In genomic region chr12:113298861-113299545, GRCh38 we compare ENCODE assay signal across 9 cellular contexts. TPM values are rescaled to one million over a fixed set of nuclear protein-coding genes. Genes with fewer than 3 reads are reported as not detected.
DNase-seq lines count a peak whose midpoint lies in the region; ATAC-seq and TF ChIP-seq lines count a peak whose summit lies in the region.
"Had no signal": no experiment of that assay in that cellular context is flagged by ENCODE, and none has a peak within 500 bp of the region (broad histone marks: within the 10 kb centered on the region; RNA-seq: fewer than 3 reads in every experiment).

No MANE protein-coding gene starts in this region.

- peak; percentile 44 for DNase-seq in NCI-H1092 (lab: John Stamatoyannopoulos, UW)
- peak; percentile 80 for DNase-seq in cerebellum (ENCODE audit: low spot score)
- peak in 1 of 3 donors; percentile 60 for DNase-seq in right lobe of liver
- no peak for DNase-seq in transverse colon
- DNase-seq: activated T-cell treated with anti-CD3 and anti-CD28 coated beads, Interleukin-2, amount 50 U/mL, for 48 hours; NCI-H1105 had no signal

- H3K27me3 ChIP-seq in right lobe of liver = no peaks in the 10 kb centered on the region
- no peaks in the 10 kb centered on the region for H3K27me3 ChIP-seq in transverse colon

- no peak overlapping the region for H3K27ac Mint-ChIP-seq in activated T-helper 17 cell treated with anti-CD3 and anti-CD28 coated beads, Interleukin-2, amount 50 U/mL, for 72 hours

- TF ChIP-seq POLR2A in right lobe of liver (IDR thresholded peaks at IDR 0.05) = no peak
- no peak for TF ChIP-seq POLR2A in transverse colon (IDR thresholded peaks at IDR 0.05)

- H3K36me3 ChIP-seq in right lobe of liver (peaks cover 0 to 21% (median 4%) of the 10 kb centered on the region in 4 donors), transverse colon (peaks cover 0 to 13% (median 5%) of the 10 kb centered on the region in 4 donors)

- in situ Hi-C loops in transverse colon (cut with MboI; ENCODE audit: low pct_ligation_motif_present in 1 of 4, low pct_unique_long_range_greater_than_20kb in 1 of 4, low sequenced_read_pairs in 3 of 4) = no loop called here

- WGBS in right lobe of liver (ENCODE audit: insufficient coverage, low coverage, low lambda C conversion rate, missing lambda C conversion rate) = 72% methylated on average over 7 of the region's 20 CpGs
- WGBS in transverse colon (ENCODE audit: low coverage in 1 of 2), 2 donors = 77% methylated on average over 20 of the region's 20 CpGs; no CpG with 5 or more reads in 1 of the 2 donors

- no peaks in the 10 kb centered on the region for H3K27me3 Mint-ChIP-seq in activated T-helper 17 cell treated with anti-CD3 and anti-CD28 coated beads, Interleukin-2, amount 50 U/mL, for 72 hours

- intact Hi-C loops in right lobe of liver (cut with DNase I) = loop anchor here in 1 of 2 donors (10.0 kb wide), 1 partner anchor 104 kb away; no protein-coding TSS in a partner anchor
- intact Hi-C loops in transverse colon (cut with DNase I; ENCODE audit: low total_unique reads) = no loop called here

- no peak overlapping the region for H3K4me3 Mint-ChIP-seq in activated T-helper 17 cell treated with anti-CD3 and anti-CD28 coated beads, Interleukin-2, amount 50 U/mL, for 72 hours

- peaks cover 35% of the 10 kb centered on the region for H3K36me3 Mint-ChIP-seq in activated T-helper 17 cell treated with anti-CD3 and anti-CD28 coated beads, Interleukin-2, amount 50 U/mL, for 72 hours (ENCODE audit: low read depth)

- ATAC-seq in right lobe of liver = no peak
- ATAC-seq in HG03439 (IDR thresholded peaks at IDR 0.05; ENCODE audit: unreplicated experiment) = no peak
- no peak for ATAC-seq in activated T-helper 17 cell treated with anti-CD3 and anti-CD28 coated beads, Interleukin-2, amount 50 U/mL, for 72 hours (replicated peaks)
- no peak for ATAC-seq in HG02981 (IDR thresholded peaks at IDR 0.05; ENCODE audit: unreplicated experiment)

- peaks cover 4% of the 10 kb centered on the region for H3K4me1 Mint-ChIP-seq in activated T-helper 17 cell treated with anti-CD3 and anti-CD28 coated beads, Interleukin-2, amount 50 U/mL, for 72 hours

- peaks cover 0 to 26% (median 12%) of the 10 kb centered on the region in 4 donors for H3K4me1 ChIP-seq in right lobe of liver
- peaks cover 0 to 9% (median 6%) of the 10 kb centered on the region in 4 donors for H3K4me1 ChIP-seq in transverse colon

- H3K9me3 Mint-ChIP-seq in activated T-helper 17 cell treated with anti-CD3 and anti-CD28 coated beads, Interleukin-2, amount 50 U/mL, for 72 hours = no peaks in the 10 kb centered on the region

- H3K9me3 ChIP-seq in right lobe of liver (no peaks in the 10 kb centered on the region), transverse colon (no peaks in the 10 kb centered on the region)

- H3K4me3 ChIP-seq in right lobe of liver (no peak overlapping the region), transverse colon (no peak overlapping the region)

- H3K27ac ChIP-seq in right lobe of liver = peak overlapping the region in 2 of 3 donors; percentile 79 to 90
- H3K27ac ChIP-seq in transverse colon = peak overlapping the region; percentile 8 to 55 (median 44)

- TF ChIP-seq CTCF in right lobe of liver (IDR thresholded peaks at IDR 0.05) (no peak), transverse colon (IDR thresholded peaks at IDR 0.05) (no peak)

- no peak for TF ChIP-seq EP300 in transverse colon (IDR thresholded peaks at IDR 0.05; ENCODE audit: low read depth)

RNA-seq across cellular contexts. Expression of gene SLC8B1, which starts 35.9 kb away (rescaled TPM):
- 7.9 TPM for total RNA-seq in cerebellum
- 10 to 100 TPM; 12.6 to 32.7 (median 21.5) TPM for total RNA-seq in right lobe of liver
- 100 to 1,000 TPM in 2 of 4 donors, 10 to 100 TPM in 2; 76.5 to 256 (median 95.5) TPM for total RNA-seq in transverse colon
- 10 to 100 TPM; 23.2 to 28.4 TPM for total RNA-seq in activated T-helper 17 cell treated with anti-CD3 and anti-CD28 coated beads, Interleukin-2, amount 50 U/mL, for 72 hours

RNA-seq across cellular contexts. Expression of gene PLBD2, which starts 59.4 kb away (rescaled TPM):
- total RNA-seq in cerebellum (11.8 TPM), right lobe of liver (10 to 100 TPM; 18.4 to 34.1 (median 28.8) TPM), transverse colon (10 to 100 TPM; 12.3 to 27.5 (median 19.0) TPM)
- 10 to 100 TPM; 18.5 to 21.5 TPM for total RNA-seq in activated T-helper 17 cell treated with anti-CD3 and anti-CD28 coated beads, Interleukin-2, amount 50 U/mL, for 72 hours
